Comparison of ENCODE assay signal across 2 cellular contexts in the genomic region with DNA sequence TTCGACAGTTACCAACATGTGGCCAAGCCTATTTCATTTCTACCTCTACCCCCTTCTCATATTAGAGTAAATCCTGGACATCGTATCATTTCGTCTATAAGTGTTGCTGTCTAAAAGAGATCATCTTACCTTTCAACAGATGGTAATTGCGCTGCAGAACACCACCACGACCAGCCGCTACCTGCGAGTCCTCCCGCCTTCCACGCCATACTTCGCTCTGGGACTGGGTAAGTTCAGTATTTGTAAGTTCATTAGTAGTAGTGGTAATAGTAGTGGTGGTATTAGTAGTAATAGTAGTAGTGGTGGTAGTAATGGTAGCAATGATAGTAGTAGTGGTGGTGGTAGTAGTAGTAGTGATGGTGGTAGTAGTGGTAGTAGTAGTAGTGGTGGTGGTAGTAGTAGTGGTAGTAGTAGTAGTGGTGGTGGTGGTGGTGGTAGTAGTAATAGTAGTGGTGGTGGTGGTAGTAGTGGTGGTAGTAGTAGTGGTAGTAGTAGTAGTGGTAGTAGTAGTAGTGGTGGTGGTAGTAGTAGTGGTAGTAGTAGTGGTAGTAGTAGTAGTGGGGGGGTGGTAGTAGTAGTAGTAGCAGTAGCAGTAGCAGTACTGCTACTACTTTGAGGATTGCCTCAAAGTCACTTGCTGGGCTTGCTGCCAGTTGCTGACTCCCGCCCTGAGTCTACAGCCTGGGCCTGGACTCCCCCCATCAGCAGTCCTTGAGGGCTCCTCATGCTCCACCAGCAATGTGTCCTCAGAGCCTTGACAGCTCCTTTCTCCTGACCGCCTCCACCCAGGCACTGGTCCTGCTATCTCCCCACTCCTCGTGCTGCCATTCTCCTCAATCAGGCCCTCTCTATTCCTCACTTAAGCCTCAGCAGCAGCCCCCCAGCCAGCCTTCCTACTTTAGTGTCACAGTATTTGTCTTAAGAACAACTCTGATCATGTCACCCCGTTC.
TF ChIP-seq lines count a peak whose summit lies in the region.

No MANE protein-coding gene starts in this region.

TF ChIP-seq in A549, 52 proteins besides CTCF, POLR2A, EP300 and RAD21:
- TF ChIP-seq GATA3 (IDR thresholded peaks at IDR 0.05; ENCODE audit: borderline replicate concordance) (no peak), BHLHE40 (IDR thresholded peaks at IDR 0.05; ENCODE audit: low read depth, low read length) (no peak), CHD4 (IDR thresholded peaks at IDR 0.05; ENCODE audit: borderline replicate concordance) (peak; percentile 26; the same call in 1 of the 2 replicates)
- TF ChIP-seq, protein P1, sequence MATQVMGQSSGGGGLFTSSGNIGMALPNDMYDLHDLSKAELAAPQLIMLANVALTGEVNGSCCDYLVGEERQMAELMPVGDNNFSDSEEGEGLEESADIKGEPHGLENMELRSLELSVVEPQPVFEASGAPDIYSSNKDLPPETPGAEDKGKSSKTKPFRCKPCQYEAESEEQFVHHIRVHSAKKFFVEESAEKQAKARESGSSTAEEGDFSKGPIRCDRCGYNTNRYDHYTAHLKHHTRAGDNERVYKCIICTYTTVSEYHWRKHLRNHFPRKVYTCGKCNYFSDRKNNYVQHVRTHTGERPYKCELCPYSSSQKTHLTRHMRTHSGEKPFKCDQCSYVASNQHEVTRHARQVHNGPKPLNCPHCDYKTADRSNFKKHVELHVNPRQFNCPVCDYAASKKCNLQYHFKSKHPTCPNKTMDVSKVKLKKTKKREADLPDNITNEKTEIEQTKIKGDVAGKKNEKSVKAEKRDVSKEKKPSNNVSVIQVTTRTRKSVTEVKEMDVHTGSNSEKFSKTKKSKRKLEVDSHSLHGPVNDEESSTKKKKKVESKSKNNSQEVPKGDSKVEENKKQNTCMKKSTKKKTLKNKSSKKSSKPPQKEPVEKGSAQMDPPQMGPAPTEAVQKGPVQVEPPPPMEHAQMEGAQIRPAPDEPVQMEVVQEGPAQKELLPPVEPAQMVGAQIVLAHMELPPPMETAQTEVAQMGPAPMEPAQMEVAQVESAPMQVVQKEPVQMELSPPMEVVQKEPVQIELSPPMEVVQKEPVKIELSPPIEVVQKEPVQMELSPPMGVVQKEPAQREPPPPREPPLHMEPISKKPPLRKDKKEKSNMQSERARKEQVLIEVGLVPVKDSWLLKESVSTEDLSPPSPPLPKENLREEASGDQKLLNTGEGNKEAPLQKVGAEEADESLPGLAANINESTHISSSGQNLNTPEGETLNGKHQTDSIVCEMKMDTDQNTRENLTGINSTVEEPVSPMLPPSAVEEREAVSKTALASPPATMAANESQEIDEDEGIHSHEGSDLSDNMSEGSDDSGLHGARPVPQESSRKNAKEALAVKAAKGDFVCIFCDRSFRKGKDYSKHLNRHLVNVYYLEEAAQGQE (IDR thresholded peaks at IDR 0.05), result no peak

TF ChIP-seq in HEK293, 187 proteins besides CTCF, POLR2A, EP300 and RAD21:
- TF ChIP-seq, protein P2, sequence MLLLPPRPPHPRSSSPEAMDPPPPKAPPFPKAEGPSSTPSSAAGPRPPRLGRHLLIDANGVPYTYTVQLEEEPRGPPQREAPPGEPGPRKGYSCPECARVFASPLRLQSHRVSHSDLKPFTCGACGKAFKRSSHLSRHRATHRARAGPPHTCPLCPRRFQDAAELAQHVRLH (tag by site-specific recombination; IDR thresholded peaks at IDR 0.05), result 0 out of 2 replicates have a peak, but pooled peaks have one; percentile 32
- TF ChIP-seq ZNF132 (tag by site-specific recombination; IDR thresholded peaks at IDR 0.05; ENCODE audit: borderline replicate concordance) (no peak), TCF7L2 (IDR thresholded peaks at IDR 0.05; ENCODE audit: borderline replicate concordance, low read depth, low read length) (no peak), MEIS1 (CRISPR knock-in tag; IDR thresholded peaks at IDR 0.05; ENCODE audit: borderline replicate concordance) (no peak), ZNF530 (tag by site-specific recombination; IDR thresholded peaks at IDR 0.05; ENCODE audit: low read depth) (no peak)
